ENCODE assay signal across 8 cellular contexts in the genomic region with DNA sequence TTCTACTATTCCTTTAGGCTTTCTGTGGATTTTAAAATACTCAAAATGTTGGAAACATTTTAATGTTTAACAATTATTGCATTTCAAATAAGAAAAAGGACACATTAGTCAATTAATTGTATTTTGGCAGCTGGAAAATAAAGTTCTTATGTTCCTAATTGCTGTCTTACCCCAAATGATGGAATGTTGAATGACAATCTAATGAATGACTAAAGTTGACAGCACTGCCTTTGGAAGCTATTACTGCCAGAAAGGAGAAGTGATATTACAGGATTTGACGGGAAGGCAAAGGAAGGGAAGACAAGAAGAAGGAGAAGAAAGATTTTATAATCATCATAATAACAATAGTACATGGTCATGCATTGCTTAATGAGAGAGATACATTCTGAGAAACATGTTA. TPM values are rescaled to one million over a fixed set of nuclear protein-coding genes. Genes with fewer than 3 reads are reported as not detected.
"Had no signal": no experiment of that assay in that cellular context is flagged by ENCODE, and none has a peak within 500 bp of the region (broad histone marks: within the 10 kb centered on the region; RNA-seq: fewer than 3 reads in every experiment).

No MANE protein-coding gene starts in this region.

- H3K9ac ChIP-seq: GM23248 had no signal

- H3K4me3 ChIP-seq: GM23248, GM23338, HAP-1 had no signal

- H2AFZ ChIP-seq: GM23248, GM23338 had no signal

- H3K27ac ChIP-seq: GM23248 had no signal

- H3K4me2 ChIP-seq: GM23338 had no signal

- H3K36me3 ChIP-seq: HAP-1 had no signal

- DNase-seq: GM23248, GOT3, H7, H9, HCEC 1CT, HFFc6 had no signal

- H3K9me3 ChIP-seq: HAP-1 had no signal

RNA-seq across cellular contexts. Expression of gene TMEM229A, which starts 23.4 kb away (rescaled TPM):
- polyA plus RNA-seq: GM23248 had no signal
